Comparison of ENCODE assay signal across 29 cellular contexts in the genomic region with DNA sequence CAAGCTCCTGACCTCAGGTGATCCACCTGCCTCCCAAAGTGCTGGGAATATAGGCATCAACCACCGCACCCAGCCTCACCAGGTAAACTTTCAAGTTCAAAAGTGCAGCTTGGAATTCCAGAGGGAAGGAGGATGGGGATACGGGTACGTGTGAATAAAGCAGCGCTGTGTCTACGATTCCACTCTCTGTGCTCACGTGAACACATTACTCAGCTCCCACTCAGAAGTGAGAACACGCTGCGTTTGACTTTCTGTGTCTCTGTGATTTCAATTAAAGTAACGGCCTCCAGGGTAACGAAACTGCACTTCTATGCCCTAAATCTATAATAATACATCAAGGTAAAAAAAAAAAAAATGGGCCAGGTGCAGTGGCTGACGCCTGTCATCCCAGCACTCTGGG. TPM values are rescaled to one million over a fixed set of nuclear protein-coding genes. Genes with fewer than 3 reads are reported as not detected.
DNase-seq lines count a peak whose midpoint lies in the region; ATAC-seq and TF ChIP-seq lines count a peak whose summit lies in the region.
"Had no signal": no experiment of that assay in that cellular context is flagged by ENCODE, and none has a peak within 500 bp of the region (broad histone marks: within the 10 kb centered on the region; RNA-seq: fewer than 3 reads in every experiment).

No MANE protein-coding gene starts in this region.

- TF ChIP-seq POLR2A in heart left ventricle (IDR thresholded peaks at IDR 0.05) (no peak), sigmoid colon (IDR thresholded peaks at IDR 0.05) (no peak), testis (IDR thresholded peaks at IDR 0.05) (no peak)

- H3K4me1 ChIP-seq in heart left ventricle (no peaks in the 10 kb centered on the region), sigmoid colon (no peaks in the 10 kb centered on the region), testis (no peaks in the 10 kb centered on the region)
- H3K4me1 ChIP-seq: A549 had no signal

- no peaks in the 10 kb centered on the region for H3K27me3 ChIP-seq in heart left ventricle
- no peaks in the 10 kb centered on the region for H3K27me3 ChIP-seq in sigmoid colon
- no peaks in the 10 kb centered on the region for H3K27me3 ChIP-seq in testis

- intact Hi-C loops in left cardiac atrium (cut with DNase I): no loop called here
- intact Hi-C loops in heart left ventricle (cut with DNase I): no loop called here
- intact Hi-C loops in posterior vena cava (cut with DNase I): no loop called here
- intact Hi-C loops in sigmoid colon (cut with DNase I): no loop called here
- intact Hi-C loops in testis (cut with DNase I; ENCODE audit: low total_unique reads): no loop called here

- H3K9me3 ChIP-seq in heart left ventricle (peaks cover 0 to 6% (median 0%) of the 10 kb centered on the region in 12 donors), sigmoid colon (no peaks in the 10 kb centered on the region), testis (no peaks in the 10 kb centered on the region)

- no peaks in the 10 kb centered on the region for H3K27me3 Mint-ChIP-seq in central memory CD8-positive, alpha-beta T cell
- H3K27me3 Mint-ChIP-seq: B cell; CD4-positive, alpha-beta memory T cell; CD8-positive, alpha-beta memory T cell had no signal

- TF ChIP-seq EP300 in sigmoid colon (IDR thresholded peaks at IDR 0.05): no peak

- H3K36me3 ChIP-seq in heart left ventricle (peaks cover 9 to 32% (median 23%) of the 10 kb centered on the region in 9 donors), sigmoid colon (peaks cover 9 to 26% (median 14%) of the 10 kb centered on the region in 4 donors), testis (ENCODE audit: low read depth, missing control alignments) (no peaks in the 10 kb centered on the region)

- H3K4me3 Mint-ChIP-seq in central memory CD8-positive, alpha-beta T cell: no peak overlapping the region
- H3K4me3 Mint-ChIP-seq: B cell; CD4-positive, alpha-beta memory T cell; CD8-positive, alpha-beta memory T cell had no signal

- peak overlapping the region; percentile 59 for H3K27ac Mint-ChIP-seq in central memory CD8-positive, alpha-beta T cell (ENCODE audit: low read depth)
- H3K27ac Mint-ChIP-seq: B cell; CD4-positive, alpha-beta memory T cell; CD8-positive, alpha-beta memory T cell had no signal

- peaks cover 43% of the 10 kb centered on the region for H3K36me3 Mint-ChIP-seq in central memory CD8-positive, alpha-beta T cell (ENCODE audit: insufficient read depth)

- no peak overlapping the region for H3K27ac ChIP-seq in heart left ventricle
- H3K27ac ChIP-seq in sigmoid colon: no peak overlapping the region
- no peak overlapping the region for H3K27ac ChIP-seq in testis
- H3K27ac ChIP-seq: 22Rv1; A549; BLaER1 treated with 17β-estradiol and CSF1 and Interleukin-3, amounts not matched to agents 10 nM and 100 nM; C4-2B had no signal

- TF ChIP-seq CTCF in heart left ventricle (IDR thresholded peaks at IDR 0.05) (no peak), sigmoid colon (IDR thresholded peaks at IDR 0.05) (no peak), testis (IDR thresholded peaks at IDR 0.05) (no peak)

- H3K4me3 ChIP-seq in heart left ventricle (no peak overlapping the region), sigmoid colon (no peak overlapping the region), testis (no peak overlapping the region)
- H3K4me3 ChIP-seq: A549; BLaER1 treated with 17β-estradiol and CSF1 and Interleukin-3, amounts not matched to agents 10 nM and 100 nM; GM12878 had no signal

- no peaks in the 10 kb centered on the region for H3K9me3 Mint-ChIP-seq in central memory CD8-positive, alpha-beta T cell
- H3K9me3 Mint-ChIP-seq: CD4-positive, alpha-beta memory T cell; CD8-positive, alpha-beta memory T cell had no signal

- no peak for ATAC-seq in left cardiac atrium
- no peak for ATAC-seq in heart left ventricle
- ATAC-seq in central memory CD8-positive, alpha-beta T cell (replicated peaks; ENCODE audit: extremely low read depth, poor library complexity, severe bottlenecking): no peak
- ATAC-seq: A549, GM12878 had no signal

- WGBS in heart left ventricle, 4 donors: 94 to 96% (median 96%) methylated on average over 11 of the region's 11 CpGs
- 93 to 94% methylated on average over 11 of the region's 11 CpGs for WGBS in sigmoid colon, 2 donors
- 93 to 95% methylated on average over 11 of the region's 11 CpGs for WGBS in testis, 2 donors

- peaks cover 4% of the 10 kb centered on the region for H3K4me1 Mint-ChIP-seq in central memory CD8-positive, alpha-beta T cell

- DNase-seq in left cardiac atrium (peak; percentile 6), heart left ventricle (no peak), posterior vena cava (ENCODE audit: low spot score) (peak; percentile 32), sigmoid colon (peak; percentile 27), midbrain (lab: John Stamatoyannopoulos, UW) (no peak), testis (no peak)
- DNase-seq in central memory CD8-positive, alpha-beta T cell (ENCODE audit: low spot score in 2 of 2): no peak
- no peak for DNase-seq in activated CD4-positive, alpha-beta T cell treated with anti-CD3 and anti-CD28 coated beads, Interleukin-2, amount 50 U/mL, for 1 hour
- DNase-seq: AML-193; CD4-positive, alpha-beta memory T cell; CD8-positive, alpha-beta memory T cell; COR-L47; DMS 273 treated with DMSO at 0.1 percent for 48 hours; DMS153; DMS53; DMS79; DND-41; EL; GDM1 had no signal

RNA-seq across cellular contexts. Expression of a gene that starts 8.4 kb away (rescaled TPM):
- total RNA-seq in left cardiac atrium (under 1 TPM in 1 of 2 donors, not detected in 1; 0.24 TPM), heart left ventricle (not detected), posterior vena cava (under 1 TPM; 0.33 to 0.97 TPM), sigmoid colon (not detected), testis (under 1 TPM; 0.37 to 0.55 TPM)
- polyA plus RNA-seq in heart left ventricle (under 1 TPM in 1 of 2 donors, not detected in 1; 0.11 TPM), sigmoid colon (under 1 TPM in 1 of 3 donors, not detected in 2; 0.22 TPM), testis (ENCODE audit: insufficient read depth, low read depth, low replicate concordance) (not detected)
- total RNA-seq: A172; B cell; CD4-positive, alpha-beta memory T cell; Daoy; G401; GM12878 had no signal
- polyA plus RNA-seq: BJ had no signal

RNA-seq across cellular contexts. Expression of a gene that starts 15.1 kb away (rescaled TPM):
- 10 to 100 TPM; 16.1 to 22.3 TPM for total RNA-seq in left cardiac atrium
- 10 to 100 TPM; 12.5 to 20.4 (median 15.6) TPM for total RNA-seq in heart left ventricle
- polyA plus RNA-seq in heart left ventricle: 10 to 100 TPM; 16.1 to 20.1 TPM
- total RNA-seq in posterior vena cava: 10 to 100 TPM; 20.8 to 23.0 TPM
- total RNA-seq in sigmoid colon: 10 to 100 TPM; 22.1 to 45.1 (median 26.4) TPM
- 10 to 100 TPM in 2 of 3 donors, 1 to 10 TPM in 1; 8.4 to 42.4 (median 15.3) TPM for polyA plus RNA-seq in sigmoid colon
- 100 to 1,000 TPM; 108 to 113 TPM for total RNA-seq in testis
- polyA plus RNA-seq in testis (ENCODE audit: insufficient read depth, low read depth, low replicate concordance): 39.7 TPM

Comparison
In these comparisons a context has a peak if more than half of its experiments do, and no peak if none do; other contexts are left out.
1. DNase-seq: peak in left cardiac atrium (single experiment), posterior vena cava (single experiment) and sigmoid colon (single experiment); none in heart left ventricle (0 of 5), central memory CD8-positive, alpha-beta T cell (0 of 2), midbrain (single experiment), testis (single experiment) and activated CD4-positive, alpha-beta T cell treated with anti-CD3 and anti-CD28 coated beads, Interleukin-2, amount 50 U/mL, for 1 hour (single experiment).